Comparison of ENCODE assay signal across 8 cellular contexts in the genomic region with DNA sequence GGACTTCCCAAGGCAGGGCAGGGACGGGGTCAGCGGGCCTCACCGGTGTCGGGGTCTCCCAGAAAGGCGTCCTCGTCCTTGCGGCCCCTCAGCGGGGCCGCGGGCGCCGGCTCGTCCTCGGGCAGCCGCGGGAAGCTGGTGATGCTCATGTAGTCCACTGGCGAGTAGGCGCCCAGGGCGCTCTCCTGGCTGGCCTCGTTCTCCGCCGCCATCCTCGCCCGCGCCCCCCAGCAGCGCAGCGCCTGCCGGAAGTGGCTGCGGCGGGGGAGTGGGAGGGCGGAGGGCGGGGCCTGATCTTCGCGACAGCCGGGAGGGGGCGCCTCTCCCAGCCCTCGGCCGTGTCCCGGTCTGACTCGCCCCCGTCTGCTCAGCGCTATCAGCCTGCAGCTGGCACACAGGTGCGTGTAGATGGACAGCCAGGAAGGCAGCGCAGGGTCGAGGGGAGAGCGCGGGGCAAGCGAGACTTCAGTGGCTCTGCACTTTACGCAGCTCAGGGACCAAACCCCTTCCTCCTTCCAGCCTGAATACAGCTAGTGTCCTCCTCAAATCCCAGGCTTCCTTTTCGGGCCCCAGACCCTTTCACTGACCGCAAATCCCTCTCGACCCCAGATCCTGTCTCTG. TPM values are rescaled to one million over a fixed set of nuclear protein-coding genes. Genes with fewer than 3 reads are reported as not detected.
A peak's percentile ranks its signal among the peaks of the same experiment; 100 is the strongest.
DNase-seq lines count a peak whose midpoint lies in the region; ATAC-seq lines count a peak whose summit lies in the region.

A gene with protein sequence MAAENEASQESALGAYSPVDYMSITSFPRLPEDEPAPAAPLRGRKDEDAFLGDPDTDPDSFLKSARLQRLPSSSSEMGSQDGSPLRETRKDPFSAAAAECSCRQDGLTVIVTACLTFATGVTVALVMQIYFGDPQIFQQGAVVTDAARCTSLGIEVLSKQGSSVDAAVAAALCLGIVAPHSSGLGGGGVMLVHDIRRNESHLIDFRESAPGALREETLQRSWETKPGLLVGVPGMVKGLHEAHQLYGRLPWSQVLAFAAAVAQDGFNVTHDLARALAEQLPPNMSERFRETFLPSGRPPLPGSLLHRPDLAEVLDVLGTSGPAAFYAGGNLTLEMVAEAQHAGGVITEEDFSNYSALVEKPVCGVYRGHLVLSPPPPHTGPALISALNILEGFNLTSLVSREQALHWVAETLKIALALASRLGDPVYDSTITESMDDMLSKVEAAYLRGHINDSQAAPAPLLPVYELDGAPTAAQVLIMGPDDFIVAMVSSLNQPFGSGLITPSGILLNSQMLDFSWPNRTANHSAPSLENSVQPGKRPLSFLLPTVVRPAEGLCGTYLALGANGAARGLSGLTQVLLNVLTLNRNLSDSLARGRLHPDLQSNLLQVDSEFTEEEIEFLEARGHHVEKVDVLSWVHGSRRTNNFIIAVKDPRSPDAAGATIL (minus strand): TSS at position 253 of the 621 bp plus-strand sequence. CDS start 41 bp downstream, at position 212.

- DNase-seq in GDM1 (lab: John Stamatoyannopoulos, UW) = peak; percentile 46
- DNase-seq in NCI-H446 treated with DMSO at 0.1 percent for 48 hours (lab: John Stamatoyannopoulos, UW) = peak; percentile 40
- DNase-seq in activated CD4-positive, alpha-beta T cell treated with anti-CD3 and anti-CD28 coated beads for 48 hours = peak; percentile 90
- peak; percentile 86 to 90 for DNase-seq in left colon
- peak; percentile 68 to 90 (median 84) for DNase-seq in stimulated activated CD4-positive, alpha-beta T cell treated with anti-CD3 and anti-CD28 coated beads, Interleukin-1b, Interleukin-23, amount 100 ng/mL, for 24 hours (ENCODE audit: low read depth in 4 of 4, low spot score in 1 of 4)

- peak within 1 kb of the TSS; percentile 69 for H3K27ac ChIP-seq in cingulate gyrus (ENCODE audit: low read depth, low read length)

- peak; percentile 34 for ATAC-seq in HG03095 (IDR thresholded peaks at IDR 0.05; ENCODE audit: unreplicated experiment)
- peak; percentile 40 for ATAC-seq in left colon
- ATAC-seq in HG03378 (IDR thresholded peaks at IDR 0.05; ENCODE audit: unreplicated experiment) = no peak

- intact Hi-C loops in left colon (cut with DNase I, micrococcal nuclease) = no loop called here

RNA-seq across cellular contexts. Expression of the gene that starts here (rescaled TPM):
- 10 to 100 TPM; 20.5 to 22.5 TPM for total RNA-seq in left colon

Comparison
In these comparisons a context has a peak if more than half of its experiments do, and no peak if none do; other contexts are left out.
1. DNase-seq: peak in every context shown above with its lines; median percentile 90 in activated CD4-positive, alpha-beta T cell treated with anti-CD3 and anti-CD28 coated beads for 48 hours; 88 in left colon; 84 in stimulated activated CD4-positive, alpha-beta T cell treated with anti-CD3 and anti-CD28 coated beads, Interleukin-1b, Interleukin-23, amount 100 ng/mL, for 24 hours; 46 in GDM1; 40 in NCI-H446 treated with DMSO at 0.1 percent for 48 hours.